23 cellular contexts compared by ENCODE assay signal in the genomic region with DNA sequence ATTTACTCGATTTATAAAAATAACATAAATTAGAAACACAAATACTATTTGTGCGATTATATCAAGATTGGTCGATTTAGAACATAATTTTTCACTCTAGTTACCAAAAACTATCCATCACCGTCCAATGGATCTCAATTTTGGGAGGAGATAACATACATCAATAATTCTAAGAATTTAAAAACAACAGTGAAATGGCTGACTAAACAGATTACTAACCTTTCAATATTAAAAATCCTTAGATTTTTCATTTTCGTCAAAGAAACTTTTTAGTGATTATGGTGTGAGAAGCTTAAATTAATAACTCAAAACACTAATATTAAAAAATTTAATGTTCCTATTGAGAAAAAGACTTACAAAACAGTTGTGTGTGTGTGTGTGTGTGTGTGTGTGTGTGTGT.
"Had no signal": no experiment of that assay in that cellular context is flagged by ENCODE, and none has a peak within 500 bp of the region (broad histone marks: within the 10 kb centered on the region; RNA-seq: fewer than 3 reads in every experiment).

No MANE protein-coding gene starts in this region.

- H3K4me3 ChIP-seq: MG63, SJSA1, SK-N-MC had no signal

- H3K9me3 ChIP-seq: MG63, SJSA1 had no signal

- H3K27ac ChIP-seq: HL-60, SJSA1, SK-N-MC had no signal

- DNase-seq: Karpas-422, KG1, MG63, NCI-H1092, NCI-H1105 treated with DMSO at 0.1 percent for 48 hours, NCI-H1417 treated with DMSO at 0.1 percent for 48 hours, NCI-H146, NCI-H1694 treated with DMSO at 0.1 percent for 48 hours, NCI-H1930, NCI-H2081, NCI-H2107, NCI-H2227 treated with DMSO at 0.1 percent for 48 hours, NCI-H524, NCI-H526 treated with DMSO at 0.1 percent for 48 hours, NCI-H774, Right ventricle myocardium superior, RPMI8226, SIG-M5 had no signal

- H3K27me3 ChIP-seq: MG63, SJSA1 had no signal

- FAIRE-seq: HTR-8/SVneo, RCC 7860 had no signal
